8 cellular contexts compared by ENCODE assay signal in the genomic region with DNA sequence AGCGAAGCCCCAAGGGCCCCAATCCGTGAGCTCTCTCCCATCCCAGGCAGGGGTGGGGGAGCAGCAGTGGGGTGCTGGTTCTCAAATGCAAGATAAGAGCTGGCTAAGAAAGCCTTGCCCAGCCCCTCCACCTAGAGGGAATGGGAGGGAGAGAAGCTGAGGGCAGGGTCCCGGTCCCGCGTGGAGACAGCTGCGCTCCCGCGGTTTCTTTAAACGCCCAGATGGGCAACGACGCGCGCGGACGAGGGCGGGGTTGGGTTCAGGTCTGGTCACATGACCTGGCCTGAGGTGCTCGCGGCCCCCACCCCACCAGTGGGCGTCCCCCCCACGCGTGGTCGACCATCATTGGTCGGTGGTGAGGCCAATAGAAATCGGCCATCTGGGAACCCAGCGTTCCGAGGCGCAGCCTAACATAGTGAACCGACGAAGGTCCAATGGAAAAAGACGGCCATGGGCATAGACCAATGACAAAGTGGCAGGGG. TPM values are rescaled to one million over a fixed set of nuclear protein-coding genes. Genes with fewer than 3 reads are reported as not detected.
DNase-seq lines count a peak whose midpoint lies in the region; ATAC-seq and TF ChIP-seq lines count a peak whose summit lies in the region.

No MANE protein-coding gene starts in this region.

- H3K27me3 Mint-ChIP-seq in activated naive CD8-positive, alpha-beta T cell treated with anti-CD3 and anti-CD28 coated beads for 36 hours: no peaks in the 10 kb centered on the region

- no peaks in the 10 kb centered on the region for H3K27me3 ChIP-seq in GM06990 (replicated peaks; ENCODE audit: control insufficient read depth, insufficient read depth, low read length)
- no peaks in the 10 kb centered on the region for H3K27me3 ChIP-seq in suprapubic skin

- TF ChIP-seq POLR2A in suprapubic skin (IDR thresholded peaks at IDR 0.05): no peak

- peak overlapping the region; percentile 99 for H3K4me3 ChIP-seq in GM06990 (replicated peaks; ENCODE audit: low read depth, low read length)
- peak overlapping the region; percentile 99 for H3K4me3 ChIP-seq in suprapubic skin

- no peaks in the 10 kb centered on the region for H3K9me3 ChIP-seq in suprapubic skin

- H3K9me3 Mint-ChIP-seq in activated naive CD8-positive, alpha-beta T cell treated with anti-CD3 and anti-CD28 coated beads for 36 hours: no peaks in the 10 kb centered on the region

- ATAC-seq in HG02759 (IDR thresholded peaks at IDR 0.05; ENCODE audit: unreplicated experiment): peak; percentile 84

- H3K36me3 ChIP-seq in GM06990 (ENCODE audit: control insufficient read depth, insufficient read depth, low read length) (peaks cover 27% of the 10 kb centered on the region), suprapubic skin (peaks cover 33% of the 10 kb centered on the region)

- WGBS in suprapubic skin: 1% methylated on average over 28 of the region's 30 CpGs

- peak overlapping the region; percentile 91 for H3K27ac ChIP-seq in suprapubic skin

- DNase-seq in GM06990 (ENCODE audit: extremely low read depth, insufficient read length): peak; percentile 98
- DNase-seq in NCI-H1105 treated with DMSO at 0.1 percent for 48 hours (lab: John Stamatoyannopoulos, UW): peak; percentile 99
- DNase-seq in SKM-1 treated with dmso at 0.1 percent for 144 hours (lab: John Stamatoyannopoulos, UW; ENCODE audit: unreplicated experiment): peak; percentile 96
- peak; percentile 98 for DNase-seq in activated naive CD8-positive, alpha-beta T cell treated with anti-CD3 and anti-CD28 coated beads for 36 hours
- DNase-seq in glomerular visceral epithelial cell (ENCODE audit: extremely low spot score): peak; percentile 100
- peak; percentile 86 to 100 (median 99) for DNase-seq in nucleus accumbens (lab: John Stamatoyannopoulos, UW)
- peak; percentile 100 for DNase-seq in suprapubic skin (ENCODE audit: low spot score in 2 of 2)

- TF ChIP-seq CTCF in GM06990 (IDR thresholded peaks at IDR 0.05; ENCODE audit: insufficient read depth, low read length, poor library complexity, severe bottlenecking): no peak
- no peak for TF ChIP-seq CTCF in suprapubic skin (IDR thresholded peaks at IDR 0.05)

- H3K36me3 Mint-ChIP-seq in activated naive CD8-positive, alpha-beta T cell treated with anti-CD3 and anti-CD28 coated beads for 36 hours: peaks cover 46% of the 10 kb centered on the region

- H3K4me1 ChIP-seq in suprapubic skin: peaks cover 50% of the 10 kb centered on the region

- H3K4me1 Mint-ChIP-seq in activated naive CD8-positive, alpha-beta T cell treated with anti-CD3 and anti-CD28 coated beads for 36 hours: peaks cover 48% of the 10 kb centered on the region

- TF ChIP-seq EP300 in suprapubic skin (IDR thresholded peaks at IDR 0.05): no peak

- peak overlapping the region; percentile 99 for H3K4me3 Mint-ChIP-seq in activated naive CD8-positive, alpha-beta T cell treated with anti-CD3 and anti-CD28 coated beads for 36 hours

- peak overlapping the region; percentile 92 for H3K27ac Mint-ChIP-seq in activated naive CD8-positive, alpha-beta T cell treated with anti-CD3 and anti-CD28 coated beads for 36 hours

RNA-seq across cellular contexts. Expression of a gene that starts 0.3 kb away (rescaled TPM):
- 100 to 1,000 TPM; 673 to 688 TPM for total RNA-seq in activated naive CD8-positive, alpha-beta T cell treated with anti-CD3 and anti-CD28 coated beads for 36 hours
- total RNA-seq in suprapubic skin: 100 to 1,000 TPM; 131 to 285 (median 237) TPM

RNA-seq across cellular contexts. Expression of a gene that starts 4.6 kb away (rescaled TPM):
- total RNA-seq in activated naive CD8-positive, alpha-beta T cell treated with anti-CD3 and anti-CD28 coated beads for 36 hours: 100 to 1,000 TPM; 166 to 167 TPM
- total RNA-seq in suprapubic skin: 10 to 100 TPM; 49.0 to 60.6 (median 50.9) TPM

RNA-seq across cellular contexts. Expression of a gene that starts 7.6 kb away (rescaled TPM):
- total RNA-seq in activated naive CD8-positive, alpha-beta T cell treated with anti-CD3 and anti-CD28 coated beads for 36 hours: 100 to 1,000 TPM; 176 to 181 TPM
- total RNA-seq in suprapubic skin: 100 to 1,000 TPM in 3 of 4 donors, 10 to 100 TPM in 1; 95.4 to 120 (median 109) TPM

RNA-seq across cellular contexts. Expression of a gene that starts 18.9 kb away (rescaled TPM):
- total RNA-seq in activated naive CD8-positive, alpha-beta T cell treated with anti-CD3 and anti-CD28 coated beads for 36 hours: 10 to 100 TPM; 37.1 to 37.8 TPM
- 10 to 100 TPM; 20.4 to 31.0 (median 24.8) TPM for total RNA-seq in suprapubic skin

RNA-seq across cellular contexts. Expression of a gene that starts 19.0 kb away (rescaled TPM):
- 1 to 10 TPM; 1.8 to 2.7 TPM for total RNA-seq in activated naive CD8-positive, alpha-beta T cell treated with anti-CD3 and anti-CD28 coated beads for 36 hours
- total RNA-seq in suprapubic skin: under 1 TPM in 1 of 4 donors, not detected in 3; 0.89 TPM

Comparison
In these comparisons a context has a peak if more than half of its experiments do, and no peak if none do; other contexts are left out.
1. Peak in every context shown above with its lines: DNase-seq, ATAC-seq, H3K4me3 ChIP-seq and H3K27ac ChIP-seq.